In genomic region chr1:15122331-15122730, GRCh38 we compare ENCODE assay signal across 27 cellular contexts. TPM values are rescaled to one million over a fixed set of nuclear protein-coding genes. Genes with fewer than 3 reads are reported as not detected.
"Had no signal": no experiment of that assay in that cellular context is flagged by ENCODE, and none has a peak within 500 bp of the region (broad histone marks: within the 10 kb centered on the region; RNA-seq: fewer than 3 reads in every experiment).

No MANE protein-coding gene starts in this region.

- H3K9ac ChIP-seq: parathyroid adenoma had no signal

- H3K36me3 ChIP-seq: neutrophil, ovary, prostate gland, right lobe of liver, sigmoid colon, thoracic aorta, thyroid gland, tibial nerve, upper lobe of left lung, vagina had no signal

- H3K27ac Mint-ChIP-seq: naive thymus-derived CD4-positive, alpha-beta T cell; natural killer cell; nephron; stimulated activated effector memory CD8-positive, alpha-beta T cell treated with anti-CD3 and anti-CD28 coated beads, Interleukin-12 subunit alpha, Interleukin-12 subunit beta, amount 100 ng/mL, for 72 hours; stimulated activated naive B cell treated with anti-CD40 and anti-IgM and Interleukin-4, amounts not matched to agents 10 μg/mL and 1 μg/mL and 100 μg/mL, for 72 hours; stimulated activated naive CD8-positive, alpha-beta T cell treated with anti-CD3 and anti-CD28 coated beads, Interleukin-15, Interleukin-2, amounts not matched to agents 100 ng/mL and 50 ng/mL, for 24 hours had no signal

- H3K36me3 Mint-ChIP-seq: naive thymus-derived CD4-positive, alpha-beta T cell; natural killer cell; stimulated activated effector memory CD8-positive, alpha-beta T cell treated with anti-CD3 and anti-CD28 coated beads, Interleukin-12 subunit alpha, Interleukin-12 subunit beta, amount 100 ng/mL, for 72 hours; stimulated activated naive B cell treated with anti-CD40 and anti-IgM and Interleukin-4, amounts not matched to agents 10 μg/mL and 1 μg/mL and 100 μg/mL, for 72 hours had no signal

- H3K9me3 Mint-ChIP-seq: naive thymus-derived CD4-positive, alpha-beta T cell; natural killer cell; nephron; stimulated activated effector memory CD8-positive, alpha-beta T cell treated with anti-CD3 and anti-CD28 coated beads, Interleukin-12 subunit alpha, Interleukin-12 subunit beta, amount 100 ng/mL, for 72 hours; stimulated activated naive B cell treated with anti-CD40 and anti-IgM and Interleukin-4, amounts not matched to agents 10 μg/mL and 1 μg/mL and 100 μg/mL, for 72 hours; stimulated activated naive CD8-positive, alpha-beta T cell treated with anti-CD3 and anti-CD28 coated beads, Interleukin-15, Interleukin-2, amounts not matched to agents 100 ng/mL and 50 ng/mL, for 24 hours had no signal

- H3K4me1 Mint-ChIP-seq: naive thymus-derived CD4-positive, alpha-beta T cell; natural killer cell; nephron; stimulated activated effector memory CD8-positive, alpha-beta T cell treated with anti-CD3 and anti-CD28 coated beads, Interleukin-12 subunit alpha, Interleukin-12 subunit beta, amount 100 ng/mL, for 72 hours; stimulated activated naive B cell treated with anti-CD40 and anti-IgM and Interleukin-4, amounts not matched to agents 10 μg/mL and 1 μg/mL and 100 μg/mL, for 72 hours had no signal

- H3K27me3 ChIP-seq: neutrophil, ovary, right lobe of liver, sigmoid colon, stomach, thyroid gland, tibial nerve, upper lobe of left lung, vagina had no signal

- H3K4me1 ChIP-seq: parathyroid adenoma, prostate gland, right lobe of liver, sigmoid colon, stomach, thyroid gland, tibial nerve, upper lobe of left lung, vagina had no signal

- H3K27me3 Mint-ChIP-seq: stimulated activated naive CD8-positive, alpha-beta T cell treated with anti-CD3 and anti-CD28 coated beads, Interleukin-15, Interleukin-2, amounts not matched to agents 100 ng/mL and 50 ng/mL, for 24 hours had no signal

- H2AFZ ChIP-seq: parathyroid adenoma had no signal

- H3K79me2 ChIP-seq: parathyroid adenoma had no signal

- H3K4me3 Mint-ChIP-seq: naive thymus-derived CD4-positive, alpha-beta T cell; natural killer cell; nephron; stimulated activated effector memory CD8-positive, alpha-beta T cell treated with anti-CD3 and anti-CD28 coated beads, Interleukin-12 subunit alpha, Interleukin-12 subunit beta, amount 100 ng/mL, for 72 hours; stimulated activated naive B cell treated with anti-CD40 and anti-IgM and Interleukin-4, amounts not matched to agents 10 μg/mL and 1 μg/mL and 100 μg/mL, for 72 hours; stimulated activated naive CD8-positive, alpha-beta T cell treated with anti-CD3 and anti-CD28 coated beads, Interleukin-15, Interleukin-2, amounts not matched to agents 100 ng/mL and 50 ng/mL, for 24 hours had no signal

- H3K9me3 ChIP-seq: neutrophil, ovary, prostate gland, right lobe of liver, sigmoid colon, stomach, thoracic aorta, thyroid gland, tibial nerve, upper lobe of left lung, vagina had no signal

- DNase-seq: naive thymus-derived CD4-positive, alpha-beta T cell; natural killer cell; nucleus accumbens; ovary; right cardiac atrium; right lobe of liver; sigmoid colon; small intestine; stimulated activated CD4-positive, alpha-beta T cell treated with anti-CD3 and anti-CD28 coated beads, Interleukin-15, amount 100 ng/mL, for 24 hours; stimulated activated CD4-positive, alpha-beta T cell treated with anti-CD3 and anti-CD28 coated beads, Interleukin-2, amount 100 ng/mL, for 24 hours; stimulated activated CD4-positive, alpha-beta T cell treated with anti-CD3 and anti-CD28 coated beads, Interleukin-2, amount 100 ng/mL, for 48 hours; stimulated activated CD4-positive, alpha-beta T cell treated with anti-CD3 and anti-CD28 coated beads, Interleukin-4, amount 100 ng/mL, for 24 hours; stimulated activated naive B cell treated with anti-CD40 and anti-IgM and Interleukin-4, amounts not matched to agents 10 μg/mL and 1 μg/mL and 100 μg/mL, for 72 hours; stimulated activated naive CD4-positive, alpha-beta T cell treated with Interleukin-2 at 50 U/mL for 16 hours; stomach; thyroid gland; trophoblast cell; upper lobe of left lung had no signal

- H3K27ac ChIP-seq: neutrophil, ovary, parathyroid adenoma, prostate gland, right lobe of liver, sigmoid colon, stomach, thoracic aorta, thyroid gland, tibial nerve, upper lobe of left lung, vagina had no signal

- H3K4me3 ChIP-seq: ovary, prostate gland, right lobe of liver, sigmoid colon, stomach, thoracic aorta, thyroid gland, tibial nerve, upper lobe of left lung, vagina had no signal

- ATAC-seq: naive thymus-derived CD4-positive, alpha-beta T cell; natural killer cell; right cardiac atrium; right lobe of liver; stimulated activated effector memory CD8-positive, alpha-beta T cell treated with anti-CD3 and anti-CD28 coated beads, Interleukin-12 subunit alpha, Interleukin-12 subunit beta, amount 100 ng/mL, for 72 hours; stimulated activated naive B cell treated with anti-CD40 and anti-IgM and Interleukin-4, amounts not matched to agents 10 μg/mL and 1 μg/mL and 100 μg/mL, for 72 hours had no signal

RNA-seq across cellular contexts. Expression of gene TMEM51, which starts 31.2 kb away (rescaled TPM):
- total RNA-seq: natural killer cell had no signal
- polyA plus RNA-seq: naive thymus-derived CD4-positive, alpha-beta T cell had no signal
